In genomic region chr4:159108124-159108523, GRCh38 we compare ENCODE assay signal across 2 cellular contexts.
TF ChIP-seq lines count a peak whose summit lies in the region.

No MANE protein-coding gene starts in this region.

TF ChIP-seq in SK-N-SH, 30 proteins besides CTCF, POLR2A, EP300 and RAD21 (continued from another document):
- TF ChIP-seq IRF3 (IDR thresholded peaks at IDR 0.05; ENCODE audit: low read depth, low read length), result no peak
- TF ChIP-seq GATA2 (CRISPR knock-in tag; IDR thresholded peaks at IDR 0.05), result no peak
- TF ChIP-seq RXRA (IDR thresholded peaks at IDR 0.05; ENCODE audit: borderline replicate concordance, low read depth), result no peak
- no peak for TF ChIP-seq TAF1 (IDR thresholded peaks at IDR 0.05; ENCODE audit: borderline replicate concordance, low read depth, low read length)
- no peak for TF ChIP-seq TEAD4 (IDR thresholded peaks at IDR 0.05; ENCODE audit: borderline replicate concordance, insufficient read depth)
- no peak for TF ChIP-seq NRF1 (IDR thresholded peaks at IDR 0.05; ENCODE audit: low read depth, low read length)
- TF ChIP-seq REST (IDR thresholded peaks at IDR 0.05; ENCODE audit: low read depth, low read length), result no peak
- TF ChIP-seq FOXM1 (IDR thresholded peaks at IDR 0.05; ENCODE audit: low read depth), result no peak
- no peak for TF ChIP-seq ZBTB33 (IDR thresholded peaks at IDR 0.05; ENCODE audit: borderline replicate concordance, low read depth)
- no peak for TF ChIP-seq MAX (IDR thresholded peaks at IDR 0.05; ENCODE audit: low read depth)
- TF ChIP-seq USF2 (IDR thresholded peaks at IDR 0.05; ENCODE audit: borderline replicate concordance, low read depth, low read length), result no peak

TF ChIP-seq in SK-N-SH treated with all-trans-retinoic acid at 6 μM for 48 hours, 23 proteins besides CTCF, POLR2A, EP300 and RAD21 (continued from another document):
- TF ChIP-seq CREB5 (CRISPR knock-in tag; IDR thresholded peaks at IDR 0.05; ENCODE audit: low read depth), result no peak
- TF ChIP-seq ZNF70 (CRISPR knock-in tag; IDR thresholded peaks at IDR 0.05), result no peak
- TF ChIP-seq RARB (CRISPR knock-in tag; IDR thresholded peaks at IDR 0.05), result no peak
- TF ChIP-seq ZNF565 (CRISPR knock-in tag; conservative IDR thresholded peaks at IDR 0.05; ENCODE audit: low read depth), result no peak
- no peak for TF ChIP-seq ZFP30 (CRISPR knock-in tag; IDR thresholded peaks at IDR 0.05)
TF ChIP-seq in SK-N-SH treated with all-trans-retinoic acid at 6 μM for 48 hours: peak in this region for 0.
